In genomic region chr3:137768361-137769320, GRCh38 we compare ENCODE assay signal across 12 cellular contexts. TPM values are rescaled to one million over a fixed set of nuclear protein-coding genes. Genes with fewer than 3 reads are reported as not detected.
DNase-seq lines count a peak whose midpoint lies in the region; TF ChIP-seq lines count a peak whose summit lies in the region.
"Had no signal": no experiment of that assay in that cellular context is flagged by ENCODE, and none has a peak within 500 bp of the region (broad histone marks: within the 10 kb centered on the region; RNA-seq: fewer than 3 reads in every experiment).

No MANE protein-coding gene starts in this region.

- H3K4ac ChIP-seq in mesendoderm (ENCODE audit: low read depth, low read length): no peak overlapping the region

- H3K27ac ChIP-seq in dorsolateral prefrontal cortex (no peak overlapping the region), mesendoderm (ENCODE audit: low read depth, low read length) (no peak overlapping the region), tibial artery (no peak overlapping the region)
- H3K27ac ChIP-seq: C4-2B, KMS-11 had no signal

- peaks cover 13% of the 10 kb centered on the region for H3K4me1 Mint-ChIP-seq in activated CD4-positive, alpha-beta T cell treated with anti-CD3 and anti-CD28 coated beads, Interleukin-2, amount 10 ng/mL, durations not matched to agents 7 days and 5 days

- POLR2A ChIA-PET in activated CD4-positive, alpha-beta T cell treated with anti-CD3 and anti-CD28 coated beads, Interleukin-2, amount 10 ng/mL, durations not matched to agents 7 days and 5 days (lab: Charles Lee): no interaction called here

- no peak overlapping the region for H3K23ac ChIP-seq in mesendoderm (ENCODE audit: low read length)

- peak overlapping the region; percentile 50 for H3K27ac Mint-ChIP-seq in activated CD4-positive, alpha-beta T cell treated with anti-CD3 and anti-CD28 coated beads, Interleukin-2, amount 10 ng/mL, durations not matched to agents 7 days and 5 days
- H3K27ac Mint-ChIP-seq: activated B cell treated with CpG ODN at 0.5 μM for 24 hours had no signal

- no peaks in the 10 kb centered on the region for H3K9me3 ChIP-seq in tibial artery

- no peaks in the 10 kb centered on the region for H3K9me3 Mint-ChIP-seq in activated CD4-positive, alpha-beta T cell treated with anti-CD3 and anti-CD28 coated beads, Interleukin-2, amount 10 ng/mL, durations not matched to agents 7 days and 5 days
- H3K9me3 Mint-ChIP-seq: activated B cell treated with CpG ODN at 0.5 μM for 24 hours had no signal

- CTCF ChIA-PET in activated CD4-positive, alpha-beta T cell treated with anti-CD3 and anti-CD28 coated beads, Interleukin-2, amount 10 ng/mL, durations not matched to agents 7 days and 5 days (lab: Charles Lee): no interaction called here

- no peak overlapping the region for H3K4me3 Mint-ChIP-seq in activated CD4-positive, alpha-beta T cell treated with anti-CD3 and anti-CD28 coated beads, Interleukin-2, amount 10 ng/mL, durations not matched to agents 7 days and 5 days
- H3K4me3 Mint-ChIP-seq: activated B cell treated with CpG ODN at 0.5 μM for 24 hours had no signal

- no peak overlapping the region for H2BK120ac ChIP-seq in mesendoderm (ENCODE audit: low read depth, low read length)

- no peak for DNase-seq in activated CD4-positive, alpha-beta T cell treated with anti-CD3 and anti-CD28 coated beads, Interleukin-2, amount 10 ng/mL, durations not matched to agents 7 days and 5 days
- DNase-seq in activated CD4-positive, alpha-beta T cell treated with anti-CD3 and anti-CD28 coated beads for 1 hour: no peak
- DNase-seq in dorsolateral prefrontal cortex (no peak), mesendoderm (peak; percentile 64), tibial artery (no peak), putamen (ENCODE audit: low spot score) (no peak), cerebellum (ENCODE audit: low spot score) (no peak), GDM1 (lab: John Stamatoyannopoulos, UW) (no peak)
- DNase-seq: activated B cell treated with CpG ODN at 0.5 μM for 24 hours, amygdala had no signal

- no peak for TF ChIP-seq CTCF in dorsolateral prefrontal cortex (IDR thresholded peaks at IDR 0.05 in 54 of 56, conservative IDR thresholded peaks at IDR 0.05 in 2 of 56; ENCODE audit: low read depth in 1 of 56, partially characterized antibody in 56 of 56)
- TF ChIP-seq CTCF in tibial artery (IDR thresholded peaks at IDR 0.05): no peak

- peak overlapping the region; percentile 40 for H3K18ac ChIP-seq in mesendoderm (ENCODE audit: low read length)

- H3K4me1 ChIP-seq in mesendoderm (ENCODE audit: control insufficient read depth, low read depth, low read length): peaks cover 2% of the 10 kb centered on the region
- H3K4me1 ChIP-seq in tibial artery: peaks cover 0 to 62% (median 53%) of the 10 kb centered on the region in 4 donors

- H3K79me1 ChIP-seq in mesendoderm (ENCODE audit: low read length): no peaks in the 10 kb centered on the region

- H3K4me2 ChIP-seq in mesendoderm (ENCODE audit: low read length): peak overlapping the region; percentile 26
- H3K4me2 ChIP-seq: KMS-11 had no signal

- intact Hi-C loops in dorsolateral prefrontal cortex (cut with DNase I): loop anchor here in 1 of 2 donors (10.0 kb wide), 1 partner anchor 456 kb away; no protein-coding TSS in a partner anchor
- intact Hi-C loops in tibial artery (cut with DNase I; ENCODE audit: low total_unique reads): no loop called here

- no peak overlapping the region for H4K8ac ChIP-seq in mesendoderm (ENCODE audit: low read depth, low read length)

- H3K27me3 Mint-ChIP-seq in activated CD4-positive, alpha-beta T cell treated with anti-CD3 and anti-CD28 coated beads, Interleukin-2, amount 10 ng/mL, durations not matched to agents 7 days and 5 days: peaks cover 91% of the 10 kb centered on the region

- peaks cover 7% of the 10 kb centered on the region for H3K36me3 Mint-ChIP-seq in activated CD4-positive, alpha-beta T cell treated with anti-CD3 and anti-CD28 coated beads, Interleukin-2, amount 10 ng/mL, durations not matched to agents 7 days and 5 days (ENCODE audit: low read depth)

- H3K9ac ChIP-seq in mesendoderm (ENCODE audit: low read length): no peak overlapping the region
- H3K9ac ChIP-seq: KMS-11 had no signal

- no peak overlapping the region for H2AK5ac ChIP-seq in mesendoderm (ENCODE audit: low read length)

- no peaks in the 10 kb centered on the region for H3K36me3 ChIP-seq in mesendoderm (ENCODE audit: control insufficient read depth, insufficient read depth, low read length)
- no peaks in the 10 kb centered on the region for H3K36me3 ChIP-seq in tibial artery

- H2BK5ac ChIP-seq in mesendoderm (ENCODE audit: low read length): no peak overlapping the region

- peak overlapping the region; percentile 72 for H3K56ac ChIP-seq in mesendoderm (ENCODE audit: low read length)

- no peak overlapping the region for H2BK15ac ChIP-seq in mesendoderm (replicated peaks; ENCODE audit: low read depth)

- WGBS in mesendoderm (ENCODE audit: extremely low coverage, insufficient coverage, low lambda C conversion rate): no CpG with 5 or more reads among the region's 59 CpGs

- no peaks in the 10 kb centered on the region for H3K79me2 ChIP-seq in mesendoderm (ENCODE audit: control insufficient read depth, insufficient read depth, low read length)

- peak overlapping the region in 56 of 59 donors; percentile 2 to 73 (median 42) for H3K4me3 ChIP-seq in dorsolateral prefrontal cortex
- no peak overlapping the region for H3K4me3 ChIP-seq in mesendoderm (ENCODE audit: low read length)
- H3K4me3 ChIP-seq in tibial artery: peak overlapping the region; percentile 36 to 46

- no peak overlapping the region for H4K5ac ChIP-seq in mesendoderm (ENCODE audit: low read length)

- H3K27me3 ChIP-seq in dorsolateral prefrontal cortex (peaks cover 41 to 100% (median 99%) of the 10 kb centered on the region in 45 donors), mesendoderm (ENCODE audit: insufficient read depth, low read length, poor library complexity) (peaks cover 83% of the 10 kb centered on the region), tibial artery (peaks cover 0 to 88% of the 10 kb centered on the region in 2 donors)

RNA-seq across cellular contexts. Expression of gene SOX14, which starts 4.5 kb away (rescaled TPM):
- total RNA-seq in activated CD4-positive, alpha-beta T cell treated with anti-CD3 and anti-CD28 coated beads, Interleukin-2, amount 10 ng/mL, durations not matched to agents 7 days and 5 days: not detected
- not detected for total RNA-seq in dorsolateral prefrontal cortex
- polyA plus RNA-seq in mesendoderm (2013, experiment 1 of 2): 0.41 TPM
- 0.43 TPM for polyA plus RNA-seq in mesendoderm (2013, experiment 2 of 2)
- total RNA-seq in cerebellum: 0.73 TPM
- total RNA-seq: activated B cell treated with CpG ODN at 0.5 μM for 24 hours had no signal
